9 cellular contexts compared by ENCODE assay signal in the genomic region with DNA sequence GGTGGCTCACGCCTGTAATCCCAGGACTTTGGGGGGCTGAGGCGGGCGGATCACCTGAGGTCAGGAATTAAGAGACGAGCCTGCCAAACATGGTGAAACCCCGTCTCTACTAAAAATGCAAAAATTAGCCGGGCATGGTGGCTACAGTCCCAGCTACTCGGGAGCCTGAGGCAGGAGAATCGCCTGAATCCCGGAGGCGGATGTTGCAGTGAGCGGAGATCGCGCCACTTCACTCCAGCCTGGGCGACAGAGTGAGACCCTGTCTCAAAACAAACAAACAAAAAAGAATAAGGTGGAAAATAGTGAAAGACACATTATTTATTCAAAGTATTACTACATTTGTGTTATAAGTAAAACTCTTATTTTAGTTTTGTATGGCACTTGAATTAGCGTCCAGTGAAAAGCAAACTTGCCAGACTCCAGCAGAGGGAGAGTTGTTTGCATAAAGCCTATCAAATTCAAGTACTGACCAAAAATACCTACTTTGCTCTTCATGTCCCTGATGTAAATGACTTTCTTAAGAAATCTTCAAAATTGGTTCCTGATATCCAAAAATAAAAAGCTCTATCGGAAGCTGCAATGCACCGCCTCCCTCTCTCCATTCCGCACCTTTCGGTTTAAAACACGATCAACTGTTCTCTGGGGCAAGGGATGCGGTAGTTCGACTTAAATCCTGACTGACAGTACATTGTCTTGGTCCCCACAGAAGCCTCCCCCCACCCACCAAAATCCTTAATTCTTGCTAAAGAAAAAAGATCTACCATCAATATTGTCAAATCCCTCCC. TPM values are rescaled to one million over a fixed set of nuclear protein-coding genes. Genes with fewer than 3 reads are reported as not detected.
DNase-seq lines count a peak whose midpoint lies in the region; ATAC-seq, FAIRE-seq and TF ChIP-seq lines count a peak whose summit lies in the region.
"Had no signal": no experiment of that assay in that cellular context is flagged by ENCODE, and none has a peak within 500 bp of the region (broad histone marks: within the 10 kb centered on the region; RNA-seq: fewer than 3 reads in every experiment).

No MANE protein-coding gene starts in this region.

- CTCF ChIA-PET in activated CD4-positive, alpha-beta T cell treated with anti-CD3 and anti-CD28 coated beads, Interleukin-2, amount 10 ng/mL, durations not matched to agents 7 days and 5 days (lab: Charles Lee) = interaction anchor here (2.4 kb wide), 1 partner anchor 10 kb away, joined by 8 read pairs; no protein-coding TSS in a partner anchor

- peaks cover 5% of the 10 kb centered on the region for H4K20me1 ChIP-seq in keratinocyte (ENCODE audit: control insufficient read depth, extremely low read depth, insufficient read depth, low read length)

- H3K27ac Mint-ChIP-seq in activated CD4-positive, alpha-beta T cell treated with anti-CD3 and anti-CD28 coated beads, Interleukin-2, amount 10 ng/mL, durations not matched to agents 7 days and 5 days = peak overlapping the region; percentile 85
- H3K27ac Mint-ChIP-seq in activated naive CD8-positive, alpha-beta T cell treated with anti-CD3 and anti-CD28 coated beads for 36 hours = peak overlapping the region; percentile 100

- H3K9ac ChIP-seq in keratinocyte (ENCODE audit: control insufficient read depth, extremely low read depth, insufficient read depth, low read length) = peak overlapping the region; percentile 97
- H3K9ac ChIP-seq in subcutaneous abdominal adipose tissue (ENCODE audit: low read length in 5 of 5) = peak overlapping the region; percentile 94 to 97 (median 96)

- H3K27me3 Mint-ChIP-seq in activated CD4-positive, alpha-beta T cell treated with anti-CD3 and anti-CD28 coated beads, Interleukin-2, amount 10 ng/mL, durations not matched to agents 7 days and 5 days = no peaks in the 10 kb centered on the region
- H3K27me3 Mint-ChIP-seq in activated naive CD8-positive, alpha-beta T cell treated with anti-CD3 and anti-CD28 coated beads for 36 hours = no peaks in the 10 kb centered on the region

- H3K79me2 ChIP-seq in keratinocyte (ENCODE audit: control insufficient read depth, insufficient read depth, low read length) = peaks cover 59% of the 10 kb centered on the region

- H3K4me1 Mint-ChIP-seq in activated CD4-positive, alpha-beta T cell treated with anti-CD3 and anti-CD28 coated beads, Interleukin-2, amount 10 ng/mL, durations not matched to agents 7 days and 5 days = peaks cover 52% of the 10 kb centered on the region
- peaks cover 46% of the 10 kb centered on the region for H3K4me1 Mint-ChIP-seq in activated naive CD8-positive, alpha-beta T cell treated with anti-CD3 and anti-CD28 coated beads for 36 hours

- peak; percentile 12 for DNase-seq in activated CD4-positive, alpha-beta T cell treated with anti-CD3 and anti-CD28 coated beads, Interleukin-2, amount 10 ng/mL, durations not matched to agents 7 days and 5 days
- DNase-seq in activated CD4-positive, alpha-beta T cell treated with anti-CD3 and anti-CD28 coated beads for 4 hours = no peak
- no peak for DNase-seq in activated naive CD8-positive, alpha-beta T cell treated with anti-CD3 and anti-CD28 coated beads for 36 hours
- DNase-seq in keratinocyte (ENCODE audit: low read depth, low spot score) (no peak), T1000 (lab: John Stamatoyannopoulos, UW) (no peak)

- no peaks in the 10 kb centered on the region for H3K9me3 ChIP-seq in keratinocyte (ENCODE audit: control insufficient read depth, low read depth, low read length)
- H3K9me3 ChIP-seq in subcutaneous abdominal adipose tissue (ENCODE audit: control insufficient read depth in 5 of 5, low read length in 5 of 5) = no peaks in the 10 kb centered on the region

- H3K27me3 ChIP-seq in keratinocyte (ENCODE audit: control insufficient read depth, extremely low read depth, insufficient read depth, low read length) (no peaks in the 10 kb centered on the region), subcutaneous abdominal adipose tissue (ENCODE audit: control insufficient read depth in 5 of 5, insufficient read depth in 4 of 5, low read length in 5 of 5) (no peaks in the 10 kb centered on the region)

- H3K9me3 Mint-ChIP-seq in activated CD4-positive, alpha-beta T cell treated with anti-CD3 and anti-CD28 coated beads, Interleukin-2, amount 10 ng/mL, durations not matched to agents 7 days and 5 days = no peaks in the 10 kb centered on the region
- no peaks in the 10 kb centered on the region for H3K9me3 Mint-ChIP-seq in activated naive CD8-positive, alpha-beta T cell treated with anti-CD3 and anti-CD28 coated beads for 36 hours

- H3K36me3 ChIP-seq in keratinocyte (ENCODE audit: control insufficient read depth in 2 of 2, extremely low read depth in 1 of 2, insufficient read depth in 2 of 2, low read length in 2 of 2) = peaks cover 0 to 3% of the 10 kb centered on the region in 2 experiments
- peaks cover 0 to 5% (median 0%) of the 10 kb centered on the region in 5 donors for H3K36me3 ChIP-seq in subcutaneous abdominal adipose tissue (ENCODE audit: control insufficient read depth in 5 of 5, insufficient read depth in 5 of 5, low read length in 5 of 5)

- dilution Hi-C loops in keratinocyte (cut with MboI; ENCODE audit: extremely low pct_ligation_motif_present, low sequenced_read_pairs) = no loop called here

- peak overlapping the region; percentile 99 for H3K4me3 Mint-ChIP-seq in activated CD4-positive, alpha-beta T cell treated with anti-CD3 and anti-CD28 coated beads, Interleukin-2, amount 10 ng/mL, durations not matched to agents 7 days and 5 days
- H3K4me3 Mint-ChIP-seq in activated naive CD8-positive, alpha-beta T cell treated with anti-CD3 and anti-CD28 coated beads for 36 hours = peak overlapping the region; percentile 99

- H3K4me1 ChIP-seq in keratinocyte (ENCODE audit: control insufficient read depth, extremely low read depth, insufficient read depth, low read length) (peaks cover 20% of the 10 kb centered on the region), subcutaneous abdominal adipose tissue (ENCODE audit: control insufficient read depth in 5 of 5, insufficient read depth in 5 of 5, low read length in 5 of 5) (peaks cover 2 to 51% (median 26%) of the 10 kb centered on the region in 5 donors)

- POLR2A ChIA-PET in activated CD4-positive, alpha-beta T cell treated with anti-CD3 and anti-CD28 coated beads, Interleukin-2, amount 10 ng/mL, durations not matched to agents 7 days and 5 days (lab: Charles Lee) = interaction anchor here (1.0 kb wide), 1 partner anchor 79 kb away, joined by 3 read pairs; no protein-coding TSS in a partner anchor

- FAIRE-seq in keratinocyte (lab: Jason Lieb, UNC) = no peak
- FAIRE-seq: colon had no signal

- peak overlapping the region; percentile 66 to 97 (median 83) for H3K4me3 ChIP-seq in keratinocyte (ENCODE audit: control insufficient read depth in 2 of 3, extremely low read depth in 1 of 3, insufficient read depth in 2 of 3, low read depth in 1 of 3, low read length in 3 of 3)
- H3K4me3 ChIP-seq in subcutaneous abdominal adipose tissue (ENCODE audit: low read depth in 1 of 5, low read length in 5 of 5) = peak overlapping the region; percentile 91 to 98 (median 94)

- H2AFZ ChIP-seq in keratinocyte (ENCODE audit: control insufficient read depth, low read length) = no peak overlapping the region

- H3K27ac ChIP-seq in keratinocyte (ENCODE audit: control insufficient read depth, insufficient read depth, low read length) (peak overlapping the region; percentile 96), subcutaneous abdominal adipose tissue (ENCODE audit: low read depth, low read length) (peak overlapping the region; percentile 99)

- no peaks in the 10 kb centered on the region for H3K9me1 ChIP-seq in keratinocyte (ENCODE audit: control insufficient read depth, extremely low read depth, insufficient read depth, low read length)

- ATAC-seq in HG03457 (IDR thresholded peaks at IDR 0.05; ENCODE audit: unreplicated experiment) (no peak), GM18520 (IDR thresholded peaks at IDR 0.05; ENCODE audit: unreplicated experiment) (no peak)

- H3K4me2 ChIP-seq in keratinocyte (ENCODE audit: control insufficient read depth, extremely low read depth, insufficient read depth, low read depth, low read length) = peak overlapping the region; percentile 88

- peaks cover 23% of the 10 kb centered on the region for H3K36me3 Mint-ChIP-seq in activated CD4-positive, alpha-beta T cell treated with anti-CD3 and anti-CD28 coated beads, Interleukin-2, amount 10 ng/mL, durations not matched to agents 7 days and 5 days (ENCODE audit: low read depth)
- H3K36me3 Mint-ChIP-seq in activated naive CD8-positive, alpha-beta T cell treated with anti-CD3 and anti-CD28 coated beads for 36 hours = peaks cover 43% of the 10 kb centered on the region

- no peak for TF ChIP-seq CTCF in keratinocyte (optimal IDR thresholded peaks at IDR 0.05 in 1 of 3, IDR thresholded peaks at IDR 0.05 in 1 of 3, conservative IDR thresholded peaks at IDR 0.05 in 1 of 3; ENCODE audit: extremely low read depth in 1 of 3, insufficient read depth in 2 of 3, low read length in 3 of 3)

RNA-seq across cellular contexts. Expression of a gene that starts 1.2 kb away (rescaled TPM):
- 10 to 100 TPM; 39.6 to 44.2 TPM for total RNA-seq in activated CD4-positive, alpha-beta T cell treated with anti-CD3 and anti-CD28 coated beads, Interleukin-2, amount 10 ng/mL, durations not matched to agents 7 days and 5 days
- total RNA-seq in activated naive CD8-positive, alpha-beta T cell treated with anti-CD3 and anti-CD28 coated beads for 36 hours = 10 to 100 TPM; 45.4 to 45.8 TPM
- polyA plus RNA-seq in keratinocyte = 14.4 to 25.4 TPM (median 19.6 TPM) in 3 replicates
- 67.0 TPM for polyA plus RNA-seq in keratinocyte (2011; ENCODE audit: low read depth)
- 7.1 and 14.7 TPM in 2 replicates for polyA plus RNA-seq in keratinocyte (2011; cell fraction: cytosol; rRNA removed)
- 28.7 and 41.4 TPM in 2 replicates for polyA plus RNA-seq in keratinocyte (2011; cell fraction: nucleus; rRNA removed)
- polyA plus RNA-seq in keratinocyte (2012; ENCODE audit: low replicate concordance) = 12.4 and 14.8 TPM in 2 replicates
- 2.6 to 56.2 TPM (median 27.1 TPM) in 3 replicates for polyA minus RNA-seq in keratinocyte
- 16.1 TPM for polyA minus RNA-seq in keratinocyte (2011; cell fraction: cytosol; rRNA and poly(A)+ RNA removed)
- polyA minus RNA-seq in keratinocyte (2011; cell fraction: nucleus; rRNA and poly(A)+ RNA removed) = 54.0 and 103 TPM in 2 replicates
